9 cellular contexts compared by ENCODE assay signal in the genomic region with DNA sequence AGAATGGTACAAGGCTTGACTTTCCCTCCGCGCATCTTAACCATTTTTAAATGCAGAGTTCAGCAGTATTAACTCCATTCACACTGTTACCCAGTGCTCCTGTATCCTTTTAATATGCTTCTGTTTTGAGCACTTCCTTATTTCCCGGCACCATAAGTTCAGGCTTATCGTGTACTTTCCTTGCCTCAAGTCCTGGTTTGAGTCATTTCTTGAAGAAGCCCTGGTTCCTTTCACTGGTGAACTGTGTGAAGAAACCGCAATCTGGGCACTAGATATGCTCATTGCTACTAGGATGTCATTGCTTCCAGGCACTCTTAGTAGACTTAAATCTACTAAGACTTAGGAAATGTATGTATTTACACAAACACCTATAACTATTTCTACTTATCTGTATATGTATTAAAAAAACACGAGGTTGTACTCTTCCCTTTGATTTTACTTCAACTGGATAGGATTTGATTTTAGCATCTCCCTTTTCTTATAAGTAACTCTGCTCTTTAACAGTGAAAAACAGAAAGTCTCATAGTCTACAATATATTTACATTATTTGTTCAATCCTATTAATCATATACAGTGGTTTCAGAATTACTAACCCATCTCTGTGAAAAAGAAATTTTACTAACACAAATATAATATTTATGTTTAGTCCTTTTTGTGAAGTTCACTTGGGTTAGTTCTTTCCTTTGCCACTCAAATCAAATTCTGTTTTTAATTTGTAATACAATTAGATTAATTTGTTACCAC.
DNase-seq lines count a peak whose midpoint lies in the region; ATAC-seq and TF ChIP-seq lines count a peak whose summit lies in the region.
"Had no signal": no experiment of that assay in that cellular context is flagged by ENCODE, and none has a peak within 500 bp of the region (broad histone marks: within the 10 kb centered on the region; RNA-seq: fewer than 3 reads in every experiment).

No MANE protein-coding gene starts in this region.

- DNase-seq in lung (ENCODE audit: low spot score) (no peak), SKM-1 treated with dmso at 0.1 percent for 144 hours (lab: John Stamatoyannopoulos, UW; ENCODE audit: unreplicated experiment) (no peak), putamen (ENCODE audit: low spot score) (no peak)
- DNase-seq in activated T-cell treated with anti-CD3 and anti-CD28 coated beads, Interleukin-2, amount 50 U/mL, for 48 hours: no peak
- DNase-seq: NCI-H2029 had no signal

- no peak overlapping the region for H3K4me3 ChIP-seq in lung

- ATAC-seq in GM19324 (IDR thresholded peaks at IDR 0.05; ENCODE audit: low FRiP score, unreplicated experiment) (peak; percentile 70), HG02678 (IDR thresholded peaks at IDR 0.05; ENCODE audit: unreplicated experiment) (peak; percentile 88), HG03565 (IDR thresholded peaks at IDR 0.05; ENCODE audit: unreplicated experiment) (peak; percentile 90), lung (ENCODE audit: insufficient read depth, low FRiP score) (peak; percentile 53)

- H3K9me3 ChIP-seq in lung (ENCODE audit: control insufficient read depth in 2 of 2, insufficient read depth in 1 of 2, low read length in 1 of 2): no peaks in the 10 kb centered on the region
- H3K9me3 ChIP-seq: neutrophil had no signal

- H3K27ac ChIP-seq in lung (ENCODE audit: low read depth in 1 of 2, low read length in 1 of 2): no peak overlapping the region
- H3K27ac ChIP-seq: neutrophil had no signal

- H3K27me3 ChIP-seq in lung (ENCODE audit: control insufficient read depth, insufficient read depth): no peaks in the 10 kb centered on the region
- H3K27me3 ChIP-seq: neutrophil had no signal

- no peak for TF ChIP-seq CTCF in lung (IDR thresholded peaks at IDR 0.05; ENCODE audit: control extremely low read depth, extremely low read depth)

- no peaks in the 10 kb centered on the region for H3K36me3 ChIP-seq in lung (ENCODE audit: control insufficient read depth in 2 of 2, insufficient read depth in 2 of 2, low read length in 2 of 2)
- H3K36me3 ChIP-seq: neutrophil had no signal

- 80 to 85% methylated on average over 6 of the region's 6 CpGs for WGBS in lung, 2 donors

- H3K4me1 ChIP-seq in lung (ENCODE audit: control insufficient read depth in 2 of 2, insufficient read depth in 2 of 2, low read length in 2 of 2): peaks cover 0 to 3% of the 10 kb centered on the region in 2 donors
